In genomic region chr5:177301503-177302165, GRCh38 we compare ENCODE assay signal across 1 cellular context.
TF ChIP-seq lines count a peak whose summit lies in the region.

No MANE protein-coding gene starts in this region.

TF ChIP-seq in IMR-90, 13 proteins besides CTCF, POLR2A, EP300 and RAD21 (continued from another document):
- TF ChIP-seq CEBPB (IDR thresholded peaks at IDR 0.05; ENCODE audit: low read depth, low read length) (no peak), RCOR1 (IDR thresholded peaks at IDR 0.05; ENCODE audit: insufficient replicate concordance, low read length) (no peak), ELK1 (IDR thresholded peaks at IDR 0.05; ENCODE audit: borderline replicate concordance, low read depth, low read length) (no peak), SMC3 (IDR thresholded peaks at IDR 0.05; ENCODE audit: low read depth, low read length) (no peak)
TF ChIP-seq in IMR-90: peak in this region for 0.
